ENCODE assay signal across 27 cellular contexts in genomic region chr2:138177693-138178092, GRCh38.
"Had no signal": no experiment of that assay in that cellular context is flagged by ENCODE, and none has a peak within 500 bp of the region (broad histone marks: within the 10 kb centered on the region; RNA-seq: fewer than 3 reads in every experiment).

No MANE protein-coding gene starts in this region.

- ATAC-seq: effector memory CD8-positive, alpha-beta T cell; gastrocnemius medialis; left lung; mucosa of descending colon; natural killer cell treated with Interleukin-12 subunit alpha and Interleukin-12 subunit beta and Interleukin-15 and Interleukin-18, amount 100 ng/mL, for 72 hours; stimulated activated naive B cell treated with anti-CD40 and anti-IgM and Interleukin-4, amounts not matched to agents 10 μg/mL and 1 μg/mL and 100 μg/mL, for 72 hours had no signal

- H3K27ac Mint-ChIP-seq: effector memory CD8-positive, alpha-beta T cell; natural killer cell treated with Interleukin-12 subunit alpha and Interleukin-12 subunit beta and Interleukin-15 and Interleukin-18, amount 100 ng/mL, for 72 hours; stimulated activated naive B cell treated with anti-CD40 and anti-IgM and Interleukin-4, amounts not matched to agents 10 μg/mL and 1 μg/mL and 100 μg/mL, for 72 hours had no signal

- H3K27ac ChIP-seq: gastrocnemius medialis, left lung, right atrium auricular region, stomach, thyroid gland, upper lobe of left lung, vagina had no signal

- H3K9me3 ChIP-seq: gastrocnemius medialis, left lung, mucosa of descending colon, right atrium auricular region, stomach, thyroid gland, upper lobe of left lung, vagina had no signal

- H3K4me2 ChIP-seq: smooth muscle cell had no signal

- H3K4me1 Mint-ChIP-seq: stimulated activated naive B cell treated with anti-CD40 and anti-IgM and Interleukin-4, amounts not matched to agents 10 μg/mL and 1 μg/mL and 100 μg/mL, for 72 hours had no signal

- H3K27me3 Mint-ChIP-seq: effector memory CD8-positive, alpha-beta T cell; natural killer cell treated with Interleukin-12 subunit alpha and Interleukin-12 subunit beta and Interleukin-15 and Interleukin-18, amount 100 ng/mL, for 72 hours; stimulated activated naive B cell treated with anti-CD40 and anti-IgM and Interleukin-4, amounts not matched to agents 10 μg/mL and 1 μg/mL and 100 μg/mL, for 72 hours had no signal

- H3K4me3 ChIP-seq: gastrocnemius medialis, left lung, lung, mucosa of descending colon, right atrium auricular region, smooth muscle cell, stomach, thyroid gland, upper lobe of left lung, vagina had no signal

- H3K4me3 Mint-ChIP-seq: effector memory CD8-positive, alpha-beta T cell; natural killer cell treated with Interleukin-12 subunit alpha and Interleukin-12 subunit beta and Interleukin-15 and Interleukin-18, amount 100 ng/mL, for 72 hours; stimulated activated naive B cell treated with anti-CD40 and anti-IgM and Interleukin-4, amounts not matched to agents 10 μg/mL and 1 μg/mL and 100 μg/mL, for 72 hours had no signal

- H3K4me1 ChIP-seq: gastrocnemius medialis, left lung, stomach, thyroid gland, upper lobe of left lung, vagina had no signal

- H3K27me3 ChIP-seq: gastrocnemius medialis, left lung, right atrium auricular region, stomach, thyroid gland, upper lobe of left lung, vagina had no signal

- H3K36me3 ChIP-seq: gastrocnemius medialis, left lung, right atrium auricular region, stomach, thyroid gland, upper lobe of left lung, vagina had no signal

- DNase-seq: activated CD4-positive, alpha-beta T cell treated with anti-CD3 and anti-CD28 coated beads for 4 hours; activated CD4-positive, alpha-beta T cell treated with anti-CD3 and anti-CD28 coated beads, Interleukin-2, amount 50 U/mL, for 48 hours; activated CD8-positive, alpha-beta memory T cell treated with anti-CD3 and anti-CD28 coated beads, Interleukin-2, amount 50 U/mL, for 4 hours; activated gamma-delta T cell treated with Interleukin-2 at 50 U/mL for 16 hours; activated naive CD4-positive, alpha-beta T cell treated with anti-CD3 and anti-CD28 coated beads, Interleukin-2, amount 50 U/mL, for 16 hours; activated T-cell treated with anti-CD3 and anti-CD28 coated beads, Interleukin-2, amount 50 U/mL, for 1 hour; amniotic stem cell; caudate nucleus; cortex of kidney; effector memory CD8-positive, alpha-beta T cell; erythroblast; gastrocnemius medialis; glutamatergic neuron; left lung; mesendoderm; mucosa of descending colon; stimulated activated CD4-positive, alpha-beta T cell treated with anti-CD3 and anti-CD28 coated beads, Interleukin-15, amount 100 ng/mL, for 24 hours; stimulated activated CD4-positive, alpha-beta T cell treated with anti-CD3 and anti-CD28 coated beads, Interleukin-2, amount 100 ng/mL, for 24 hours; stimulated activated naive B cell treated with anti-CD40 and anti-IgM and Interleukin-4, amounts not matched to agents 10 μg/mL and 1 μg/mL and 100 μg/mL, for 72 hours; stomach; thyroid gland; upper lobe of left lung had no signal
